ENCODE assay signal across 30 cellular contexts in the genomic region with DNA sequence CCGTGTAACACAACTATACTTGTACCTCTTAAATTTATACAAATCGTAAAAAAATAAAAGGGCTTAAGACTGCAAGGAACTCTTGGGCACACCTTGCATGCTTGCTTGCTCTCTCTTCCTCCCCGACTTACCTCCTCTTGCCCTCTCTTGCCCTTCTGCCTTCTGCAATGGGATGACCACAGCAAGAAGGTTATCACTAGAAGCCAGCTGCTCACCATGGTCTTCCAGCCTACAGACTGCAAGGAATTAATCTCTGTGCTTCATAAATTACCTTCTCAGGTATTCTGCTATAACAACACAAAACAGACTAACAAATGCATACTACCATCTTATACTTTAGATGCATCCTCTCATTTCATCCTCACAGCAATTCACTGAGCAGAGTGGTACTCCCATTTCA.
"Had no signal": no experiment of that assay in that cellular context is flagged by ENCODE, and none has a peak within 500 bp of the region (broad histone marks: within the 10 kb centered on the region; RNA-seq: fewer than 3 reads in every experiment).

No MANE protein-coding gene starts in this region.

- H3K4me1 Mint-ChIP-seq: activated B cell treated with CpG ODN at 0.5 μM for 24 hours; activated naive CD4-positive, alpha-beta T cell treated with anti-CD3 and anti-CD28 coated beads, Interleukin-2, amount 10 ng/mL, durations not matched to agents 7 days and 5 days; central memory CD8-positive, alpha-beta T cell had no signal

- ATAC-seq: activated CD8-positive, alpha-beta T cell treated with anti-CD3 and anti-CD28 coated beads for 36 hours had no signal

- H3K27me3 Mint-ChIP-seq: activated B cell treated with CpG ODN at 0.5 μM for 24 hours; activated CD4-positive, alpha-beta memory T cell treated with anti-CD3 and anti-CD28 coated beads for 36 hours; activated CD4-positive, alpha-beta T cell treated with anti-CD3 and anti-CD28 coated beads, Interleukin-2, amount 10 ng/mL, durations not matched to agents 24 days and 14 days; activated CD8-positive, alpha-beta T cell treated with anti-CD3 and anti-CD28 coated beads for 36 hours; activated naive CD4-positive, alpha-beta T cell treated with anti-CD3 and anti-CD28 coated beads, Interleukin-2, amount 10 ng/mL, durations not matched to agents 7 days and 5 days; activated naive CD4-positive, alpha-beta T cell treated with anti-CD3 and anti-CD28 coated beads, Interleukin-2, amount 50 U/mL, for 24 hours; activated naive CD8-positive, alpha-beta T cell; activated T-cell treated with anti-CD3 and anti-CD28 coated beads, Interleukin-2, amount 50 U/mL, for 24 hours; brain; central memory CD8-positive, alpha-beta T cell had no signal

- H3K9me3 Mint-ChIP-seq: activated B cell treated with CpG ODN at 0.5 μM for 24 hours; activated CD4-positive, alpha-beta memory T cell treated with anti-CD3 and anti-CD28 coated beads for 36 hours; activated CD4-positive, alpha-beta T cell treated with anti-CD3 and anti-CD28 coated beads, Interleukin-2, amount 10 ng/mL, durations not matched to agents 24 days and 14 days; activated CD8-positive, alpha-beta T cell treated with anti-CD3 and anti-CD28 coated beads for 36 hours; activated naive CD4-positive, alpha-beta T cell treated with anti-CD3 and anti-CD28 coated beads, Interleukin-2, amount 10 ng/mL, durations not matched to agents 7 days and 5 days; activated naive CD4-positive, alpha-beta T cell treated with anti-CD3 and anti-CD28 coated beads, Interleukin-2, amount 50 U/mL, for 24 hours; activated T-cell treated with anti-CD3 and anti-CD28 coated beads, Interleukin-2, amount 50 U/mL, for 24 hours; activated T-helper 2 cell treated with anti-CD3 and anti-CD28 coated beads, Interferon-gamma antibody, Interleukin-2, Interleukin-4, amounts not matched to agents 10 μg/mL and 5 μg/mL and 100 μg/mL, durations not matched to agents 14 hours and 24 hours and 36 hours; brain; central memory CD8-positive, alpha-beta T cell; T-helper 1 cell treated with Interleukin-12 subunit alpha and Interleukin-12 subunit beta and Interleukin-4 antibody, amounts not matched to agents 30 μg/mL and 1 μg/mL, for 36 hours; T-helper 2 cell treated with Interferon-gamma antibody and Interleukin-4, amounts not matched to agents 5 μg/mL and 100 μg/mL, for 36 hours had no signal

- DNase-seq: activated B cell treated with CpG ODN at 0.5 μM for 24 hours; activated CD4-positive, alpha-beta memory T cell treated with anti-CD3 and anti-CD28 coated beads for 36 hours; activated CD4-positive, alpha-beta T cell treated with anti-CD3 and anti-CD28 coated beads for 4 hours; activated CD4-positive, alpha-beta T cell treated with anti-CD3 and anti-CD28 coated beads, Interleukin-2, amount 10 ng/mL, durations not matched to agents 24 days and 14 days; activated CD4-positive, alpha-beta T cell treated with anti-CD3 and anti-CD28 coated beads, Interleukin-2, amount 50 U/mL, for 1 hour; activated CD4-positive, alpha-beta T cell treated with anti-CD3 and anti-CD28 coated beads, Interleukin-2, amount 50 U/mL, for 4 hours; activated CD4-positive, CD25-positive, alpha-beta regulatory T cell treated with anti-CD3 and anti-CD28 coated beads, Interleukin-2, amount 50 U/mL, for 72 hours; activated CD8-positive, alpha-beta memory T cell treated with anti-CD3 and anti-CD28 coated beads, Interleukin-2, amount 50 U/mL, for 4 hours; activated CD8-positive, alpha-beta T cell treated with anti-CD3 and anti-CD28 coated beads for 36 hours; activated effector memory CD4-positive, alpha-beta T cell treated with Interleukin-2 at 50 U/mL for 16 hours; activated gamma-delta T cell; activated naive CD4-positive, alpha-beta T cell treated with anti-CD3 and anti-CD28 coated beads, Interleukin-2, amount 10 ng/mL, durations not matched to agents 7 days and 5 days; activated naive CD4-positive, alpha-beta T cell treated with Interleukin-2 at 50 U/mL for 16 hours; activated T-cell treated with anti-CD3 and anti-CD28 coated beads, Interleukin-2, amount 50 U/mL, for 24 hours; activated T-cell treated with anti-CD3 and anti-CD28 coated beads, Interleukin-2, amount 50 U/mL, for 48 hours; amygdala; anterior cingulate cortex; caudate nucleus; T-helper 1 cell; T-helper 2 cell; T-helper 9 cell had no signal

- H3K4me3 Mint-ChIP-seq: activated B cell treated with CpG ODN at 0.5 μM for 24 hours; activated CD4-positive, alpha-beta memory T cell treated with anti-CD3 and anti-CD28 coated beads for 36 hours; activated CD4-positive, alpha-beta T cell treated with anti-CD3 and anti-CD28 coated beads, Interleukin-2, amount 10 ng/mL, durations not matched to agents 24 days and 14 days; activated CD8-positive, alpha-beta T cell treated with anti-CD3 and anti-CD28 coated beads for 36 hours; activated naive CD4-positive, alpha-beta T cell treated with anti-CD3 and anti-CD28 coated beads, Interleukin-2, amount 10 ng/mL, durations not matched to agents 7 days and 5 days; activated naive CD4-positive, alpha-beta T cell treated with anti-CD3 and anti-CD28 coated beads, Interleukin-2, amount 50 U/mL, for 24 hours; activated naive CD8-positive, alpha-beta T cell; activated T-cell treated with anti-CD3 and anti-CD28 coated beads, Interleukin-2, amount 50 U/mL, for 24 hours; brain; central memory CD8-positive, alpha-beta T cell; T-helper 1 cell treated with Interleukin-12 subunit alpha and Interleukin-12 subunit beta and Interleukin-4 antibody, amounts not matched to agents 30 μg/mL and 1 μg/mL, for 36 hours; T-helper 2 cell treated with Interferon-gamma antibody and Interleukin-4, amounts not matched to agents 5 μg/mL and 100 μg/mL, for 36 hours had no signal

- H3K27ac Mint-ChIP-seq: activated B cell treated with CpG ODN at 0.5 μM for 24 hours; activated CD4-positive, alpha-beta memory T cell treated with anti-CD3 and anti-CD28 coated beads for 36 hours; activated CD4-positive, alpha-beta T cell treated with anti-CD3 and anti-CD28 coated beads, Interleukin-2, amount 10 ng/mL, durations not matched to agents 24 days and 14 days; activated CD8-positive, alpha-beta T cell treated with anti-CD3 and anti-CD28 coated beads for 36 hours; activated naive CD4-positive, alpha-beta T cell treated with anti-CD3 and anti-CD28 coated beads, Interleukin-2, amount 10 ng/mL, durations not matched to agents 7 days and 5 days; activated naive CD4-positive, alpha-beta T cell treated with anti-CD3 and anti-CD28 coated beads, Interleukin-2, amount 50 U/mL, for 24 hours; activated T-cell treated with anti-CD3 and anti-CD28 coated beads, Interleukin-2, amount 50 U/mL, for 24 hours; activated T-helper 2 cell treated with anti-CD3 and anti-CD28 coated beads, Interferon-gamma antibody, Interleukin-2, Interleukin-4, amounts not matched to agents 10 μg/mL and 5 μg/mL and 100 μg/mL, durations not matched to agents 14 hours and 24 hours and 36 hours; brain; T-helper 1 cell treated with Interleukin-12 subunit alpha and Interleukin-12 subunit beta and Interleukin-4 antibody, amounts not matched to agents 30 μg/mL and 1 μg/mL, for 36 hours; T-helper 2 cell treated with Interferon-gamma antibody and Interleukin-4, amounts not matched to agents 5 μg/mL and 100 μg/mL, for 36 hours had no signal

- FAIRE-seq: bronchial epithelial cell, colon had no signal
